ENCODE assay signal across 1 cellular context in genomic region chr20:2840138-2840966, GRCh38.
TF ChIP-seq lines count a peak whose summit lies in the region.

TSS of gene PCED1A (minus strand) at chr20:2840655. CDS start at chr20:2839912, 743 bp downstream.
TSS of gene VPS16 (plus strand) at chr20:2840745. CDS start at chr20:2840775, 30 bp downstream.

TF ChIP-seq in WTC11, 78 proteins besides CTCF, POLR2A, EP300 and RAD21 (continued from another document):
- no peak; the same call in 1 of the 2 replicates for TF ChIP-seq HMGXB4 (CRISPR knock-in tag; IDR thresholded peaks at IDR 0.05)
- TF ChIP-seq ZNF263 (CRISPR knock-in tag; IDR thresholded peaks at IDR 0.05; ENCODE audit: low read depth), result peak; percentile 20; the same call in 1 of the 2 replicates
- no peak for TF ChIP-seq ZNF671 (CRISPR knock-in tag; IDR thresholded peaks at IDR 0.05)
- TF ChIP-seq ATF3 (CRISPR knock-in tag; conservative IDR thresholded peaks at IDR 0.05), result 0 out of 2 replicates have a peak, but pooled peaks have one; percentile 8
- peak; percentile 89 for TF ChIP-seq TP53 (CRISPR knock-in tag; IDR thresholded peaks at IDR 0.05)
- 0 out of 2 replicates have a peak, but pooled peaks have one; percentile 61 for TF ChIP-seq CREM (CRISPR knock-in tag; IDR thresholded peaks at IDR 0.05)
- TF ChIP-seq ZNF121 (CRISPR knock-in tag; IDR thresholded peaks at IDR 0.05), result 0 out of 2 replicates have a peak, but pooled peaks have one; percentile 16
- peak; percentile 74; the same call in 1 of the 2 replicates for TF ChIP-seq FOXP4 (CRISPR knock-in tag; IDR thresholded peaks at IDR 0.05)
